8 cellular contexts compared by ENCODE assay signal in the genomic region with DNA sequence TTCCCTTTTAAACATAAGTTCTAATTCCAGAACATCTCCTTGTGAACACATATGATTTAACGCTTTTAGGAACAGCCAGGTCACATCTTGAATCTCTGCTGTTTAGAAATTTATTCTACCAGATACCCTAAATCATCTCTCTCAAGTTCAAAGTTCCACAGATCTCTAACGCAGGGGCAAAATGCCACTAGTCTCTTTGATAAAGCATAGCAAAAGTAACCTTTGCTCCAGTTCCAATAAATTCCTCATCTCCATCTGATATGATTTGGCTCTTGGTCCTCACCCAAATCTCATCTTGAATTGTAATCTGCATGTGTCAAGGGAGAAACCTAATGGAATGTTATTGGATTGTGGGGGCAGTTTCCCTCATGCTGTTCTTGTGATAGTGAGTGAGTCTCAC.
"Had no signal": no experiment of that assay in that cellular context is flagged by ENCODE, and none has a peak within 500 bp of the region (broad histone marks: within the 10 kb centered on the region; RNA-seq: fewer than 3 reads in every experiment).

No MANE protein-coding gene starts in this region.

- ATAC-seq: GM23338, K562 had no signal

- H3K4me3 ChIP-seq: GM23338, K562 had no signal

- DNase-seq: H9, HCEC 1CT, IMR-90 had no signal

- FAIRE-seq: H1, H54, HTR-8/SVneo, K562 had no signal
